ENCODE assay signal across 36 cellular contexts in the genomic region with DNA sequence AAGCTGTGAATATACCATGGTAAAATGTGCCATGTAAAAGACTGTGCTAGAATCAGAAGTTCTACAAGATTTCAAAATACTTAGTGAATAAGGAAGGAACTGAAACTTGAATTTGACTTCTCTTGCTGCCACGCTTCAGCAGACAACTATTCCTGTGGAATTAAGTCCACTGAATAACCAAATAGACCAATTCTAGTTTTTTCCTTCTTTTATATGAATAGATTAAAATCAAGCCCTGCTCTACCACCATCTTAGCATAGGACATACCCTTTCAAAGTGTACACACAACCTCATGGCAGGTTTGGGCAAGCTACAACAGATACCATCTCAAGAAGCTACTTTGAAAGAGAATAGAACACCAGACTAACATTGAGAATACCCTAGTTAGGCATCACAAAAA. TPM values are rescaled to one million over a fixed set of nuclear protein-coding genes. Genes with fewer than 3 reads are reported as not detected.
DNase-seq lines count a peak whose midpoint lies in the region; ATAC-seq, FAIRE-seq and TF ChIP-seq lines count a peak whose summit lies in the region.
"Had no signal": no experiment of that assay in that cellular context is flagged by ENCODE, and none has a peak within 500 bp of the region (broad histone marks: within the 10 kb centered on the region; RNA-seq: fewer than 3 reads in every experiment).

No MANE protein-coding gene starts in this region.

- H3K4me3 ChIP-seq in GM12878: no peak overlapping the region
- H3K4me3 ChIP-seq in GM23338: no peak overlapping the region
- H3K4me3 ChIP-seq: coronary artery, esophagus muscularis mucosa, suprapubic skin, vagina had no signal

- no peak overlapping the region for H2AFZ ChIP-seq in GM12878 (ENCODE audit: control insufficient read depth, low read depth, low read length)
- no peak overlapping the region for H2AFZ ChIP-seq in GM23338

- TF ChIP-seq RAD21 in GM12878 (IDR thresholded peaks at IDR 0.05; ENCODE audit: insufficient read depth, low read depth, low read length): no peak

- no peaks in the 10 kb centered on the region for H3K27me3 ChIP-seq in GM12878 (replicated peaks in 1 of 2; ENCODE audit: control insufficient read depth in 2 of 2, insufficient read depth in 2 of 2, low read length in 1 of 2)
- no peaks in the 10 kb centered on the region for H3K27me3 ChIP-seq in GM23338 (ENCODE audit: insufficient read depth)
- H3K27me3 ChIP-seq: esophagus muscularis mucosa, neutrophil, suprapubic skin, vagina had no signal

- ATAC-seq in GM12878 (peak; percentile 48), GM23338 (no peak)
- peak; percentile 61 to 75 for ATAC-seq in stimulated activated naive B cell treated with anti-CD40 and anti-IgM and Interleukin-4, amounts not matched to agents 10 μg/mL and 1 μg/mL and 100 μg/mL, for 72 hours (replicated peaks)
- ATAC-seq: activated CD4-positive, CD25-positive, alpha-beta regulatory T cell treated with anti-CD3 and anti-CD28 coated beads, Interleukin-2, amount 50 U/mL, for 24 hours; PC-3; sciatic nerve had no signal

- H3K27ac Mint-ChIP-seq in stimulated activated naive B cell treated with anti-CD40 and anti-IgM and Interleukin-4, amounts not matched to agents 10 μg/mL and 1 μg/mL and 100 μg/mL, for 72 hours: peak overlapping the region; percentile 62
- no peak overlapping the region for H3K27ac Mint-ChIP-seq in GM23338
- H3K27ac Mint-ChIP-seq: activated CD4-positive, alpha-beta memory T cell treated with anti-CD3 and anti-CD28 coated beads for 36 hours; activated naive CD4-positive, alpha-beta T cell treated with anti-CD3 and anti-CD28 coated beads, Interleukin-2, amount 10 ng/mL, durations not matched to agents 7 days and 5 days; activated T-helper 1 cell treated with anti-CD3 and anti-CD28 coated beads, Interleukin-12 subunit alpha, Interleukin-12 subunit beta, Interleukin-2, Interleukin-4 antibody, amounts not matched to agents 30 ng/mL and 10 ng/mL and 1 ng/mL, durations not matched to agents 14 hours and 24 hours and 36 hours; CD4-positive, alpha-beta T cell; H9; stimulated activated memory B cell treated with anti-CD40 and anti-IgM and Interleukin-4, amounts not matched to agents 10 μg/mL and 1 μg/mL and 100 μg/mL, for 72 hours had no signal

- POLR2A ChIA-PET in GM12878 (lab: Charles Lee): interaction anchor here (0.6 to 1.7 kb wide), 4 partner anchors 12 to 384 kb away, joined by 3 to 5 read pairs (median 3); no protein-coding TSS in a partner anchor

- H3K79me2 ChIP-seq in GM12878 (ENCODE audit: control insufficient read depth, insufficient read depth, low read length) (no peaks in the 10 kb centered on the region), GM23338 (replicated peaks; ENCODE audit: insufficient read depth) (no peaks in the 10 kb centered on the region)

- FAIRE-seq in GM12878 (lab: Jason Lieb, UNC): peak; percentile 18

- CTCF ChIA-PET in GM12878 (lab: Yijun Ruan, JAX): interaction anchor here (0.6 to 2.4 kb wide), 5 partner anchors 41 to 531 kb away, joined by 3 to 6 read pairs (median 4); no protein-coding TSS in a partner anchor

- H3K4me3 Mint-ChIP-seq in stimulated activated naive B cell treated with anti-CD40 and anti-IgM and Interleukin-4, amounts not matched to agents 10 μg/mL and 1 μg/mL and 100 μg/mL, for 72 hours: peak overlapping the region in 1 of 2 donors; percentile 30
- no peak overlapping the region for H3K4me3 Mint-ChIP-seq in GM23338
- H3K4me3 Mint-ChIP-seq: activated CD4-positive, alpha-beta memory T cell treated with anti-CD3 and anti-CD28 coated beads for 36 hours; activated naive CD4-positive, alpha-beta T cell treated with anti-CD3 and anti-CD28 coated beads, Interleukin-2, amount 10 ng/mL, durations not matched to agents 7 days and 5 days; activated T-helper 1 cell treated with anti-CD3 and anti-CD28 coated beads, Interleukin-12 subunit alpha, Interleukin-12 subunit beta, Interleukin-2, Interleukin-4 antibody, amounts not matched to agents 30 ng/mL and 10 ng/mL and 1 ng/mL, durations not matched to agents 14 hours and 24 hours and 36 hours; CD4-positive, alpha-beta T cell; H9; stimulated activated memory B cell treated with anti-CD40 and anti-IgM and Interleukin-4, amounts not matched to agents 10 μg/mL and 1 μg/mL and 100 μg/mL, for 72 hours had no signal

- DNase-seq in SIG-M5 treated with dmso at 0.1 percent for 504 hours (lab: John Stamatoyannopoulos, UW; ENCODE audit: unreplicated experiment): peak; percentile 62
- DNase-seq in SIG-M5 (lab: John Stamatoyannopoulos, UW): no peak
- DNase-seq in NOMO-1 treated with DMSO at 0.1 percent for 48 hours (lab: John Stamatoyannopoulos, UW; ENCODE audit: unreplicated experiment): peak; percentile 71
- DNase-seq in GM12878 (ENCODE audit: low read depth, low spot score): no peak
- DNase-seq in stimulated activated naive B cell treated with anti-CD40 and anti-IgM and Interleukin-4, amounts not matched to agents 10 μg/mL and 1 μg/mL and 100 μg/mL, for 72 hours: no peak
- DNase-seq in NCI-H748 (lab: John Stamatoyannopoulos, UW; ENCODE audit: unreplicated experiment): no peak
- DNase-seq in DMS114 treated with DMSO at 0.1 percent for 48 hours (lab: John Stamatoyannopoulos, UW; ENCODE audit: unreplicated experiment): no peak
- DNase-seq in GM23338 (ENCODE audit: low spot score): no peak
- DNase-seq: activated CD4-positive, alpha-beta memory T cell treated with anti-CD3 and anti-CD28 coated beads for 36 hours; activated CD8-positive, alpha-beta memory T cell treated with anti-CD3 and anti-CD28 coated beads, Interleukin-2, amount 50 U/mL, for 4 hours; activated naive CD4-positive, alpha-beta T cell treated with anti-CD3 and anti-CD28 coated beads, Interleukin-2, amount 10 ng/mL, durations not matched to agents 7 days and 5 days; anterior cingulate cortex; CD4-positive, alpha-beta T cell; EL; foreskin melanocyte; H9; IMR-90; mesendoderm; NCI-H1417; NCI-H2029 treated with DMSO at 0.1 percent for 48 hours; NCI-H226; NCI-H748 treated with DMSO at 0.1 percent for 48 hours; PC-3; Right ventricle myocardium superior; stimulated activated CD4-positive, alpha-beta T cell treated with anti-CD3 and anti-CD28 coated beads, Interleukin-12 subunit alpha, Interleukin-12 subunit beta, amount 100 ng/mL, for 4 hours; stimulated activated CD4-positive, alpha-beta T cell treated with anti-CD3 and anti-CD28 coated beads, Interleukin-4, amount 100 ng/mL, for 4 hours had no signal

- no TSS peak for BruUV-seq in GM12878 (replicated peaks; lab: Mats Ljungman, UMichigan)

- SMC1A ChIA-PET in GM12878 (lab: Charles Lee; ENCODE audit: uncharacterized antibody, unreplicated experiment): interaction anchor here (1.4 to 1.8 kb wide), 3 partner anchors 20 to 41 kb away, joined by 3 to 5 read pairs (median 4); no protein-coding TSS in a partner anchor

- no peaks in the 10 kb centered on the region for H3K27me3 Mint-ChIP-seq in stimulated activated naive B cell treated with anti-CD40 and anti-IgM and Interleukin-4, amounts not matched to agents 10 μg/mL and 1 μg/mL and 100 μg/mL, for 72 hours
- peaks cover 3% of the 10 kb centered on the region for H3K27me3 Mint-ChIP-seq in GM23338 (ENCODE audit: insufficient read depth, low read depth, poor library complexity)
- H3K27me3 Mint-ChIP-seq: activated CD4-positive, alpha-beta memory T cell treated with anti-CD3 and anti-CD28 coated beads for 36 hours; activated naive CD4-positive, alpha-beta T cell treated with anti-CD3 and anti-CD28 coated beads, Interleukin-2, amount 10 ng/mL, durations not matched to agents 7 days and 5 days; CD4-positive, alpha-beta T cell; stimulated activated memory B cell treated with anti-CD40 and anti-IgM and Interleukin-4, amounts not matched to agents 10 μg/mL and 1 μg/mL and 100 μg/mL, for 72 hours had no signal

- in situ Hi-C loops in GM12878 (cut with MboI): no loop called here

- no peak for TF ChIP-seq EP300 in GM12878 (IDR thresholded peaks at IDR 0.05; ENCODE audit: borderline replicate concordance in 1 of 2, control insufficient read depth in 1 of 2, low read depth in 2 of 2, low read length in 2 of 2)

- peaks cover 2 to 10% of the 10 kb centered on the region in 2 donors for H3K36me3 Mint-ChIP-seq in stimulated activated naive B cell treated with anti-CD40 and anti-IgM and Interleukin-4, amounts not matched to agents 10 μg/mL and 1 μg/mL and 100 μg/mL, for 72 hours
- H3K36me3 Mint-ChIP-seq in GM23338 (ENCODE audit: low read depth): no peaks in the 10 kb centered on the region; the same call in 2 of the 3 replicates
- H3K36me3 Mint-ChIP-seq: activated CD4-positive, alpha-beta memory T cell treated with anti-CD3 and anti-CD28 coated beads for 36 hours had no signal

- H3K9me3 Mint-ChIP-seq in stimulated activated naive B cell treated with anti-CD40 and anti-IgM and Interleukin-4, amounts not matched to agents 10 μg/mL and 1 μg/mL and 100 μg/mL, for 72 hours: no peaks in the 10 kb centered on the region
- H3K9me3 Mint-ChIP-seq in GM23338: no peaks in the 10 kb centered on the region
- H3K9me3 Mint-ChIP-seq: activated CD4-positive, alpha-beta memory T cell treated with anti-CD3 and anti-CD28 coated beads for 36 hours; activated naive CD4-positive, alpha-beta T cell treated with anti-CD3 and anti-CD28 coated beads, Interleukin-2, amount 10 ng/mL, durations not matched to agents 7 days and 5 days; activated T-helper 1 cell treated with anti-CD3 and anti-CD28 coated beads, Interleukin-12 subunit alpha, Interleukin-12 subunit beta, Interleukin-2, Interleukin-4 antibody, amounts not matched to agents 30 ng/mL and 10 ng/mL and 1 ng/mL, durations not matched to agents 14 hours and 24 hours and 36 hours; CD4-positive, alpha-beta T cell; H9; stimulated activated memory B cell treated with anti-CD40 and anti-IgM and Interleukin-4, amounts not matched to agents 10 μg/mL and 1 μg/mL and 100 μg/mL, for 72 hours had no signal

- H3K36me3 ChIP-seq in GM12878 (ENCODE audit: control insufficient read depth in 2 of 2, insufficient read depth in 2 of 2, low read length in 1 of 2) (no peaks in the 10 kb centered on the region), GM23338 (ENCODE audit: insufficient read depth) (no peaks in the 10 kb centered on the region; the same call in 1 of the 2 replicates)

- H3K4me1 ChIP-seq in GM12878 (ENCODE audit: control insufficient read depth, insufficient read depth, low read length) (peaks cover 7% of the 10 kb centered on the region; the same call in 1 of the 2 replicates), GM23338 (ENCODE audit: insufficient read depth) (no peaks in the 10 kb centered on the region)
- H3K4me1 ChIP-seq: suprapubic skin, vagina had no signal

- no peak for TF ChIP-seq CTCF in GM12878 (IDR thresholded peaks at IDR 0.05 in 2 of 3, conservative IDR thresholded peaks at IDR 0.05 in 1 of 3; ENCODE audit: control insufficient read depth in 2 of 3, extremely low read depth in 1 of 3, insufficient read depth in 1 of 3, low read depth in 3 of 3, low read length in 3 of 3)
- no peak for TF ChIP-seq CTCF in GM23338 (conservative IDR thresholded peaks at IDR 0.05; ENCODE audit: low read depth in 2 of 2)

- H3K27ac ChIP-seq in GM12878 (ENCODE audit: control insufficient read depth, insufficient read depth): no peak overlapping the region
- no peak overlapping the region for H3K27ac ChIP-seq in GM23338 (ENCODE audit: low read depth)
- H3K27ac ChIP-seq: 22Rv1, coronary artery, esophagus muscularis mucosa, neutrophil, suprapubic skin, vagina had no signal

- H3K4me1 Mint-ChIP-seq in stimulated activated naive B cell treated with anti-CD40 and anti-IgM and Interleukin-4, amounts not matched to agents 10 μg/mL and 1 μg/mL and 100 μg/mL, for 72 hours: peaks cover 9 to 32% of the 10 kb centered on the region in 2 donors
- H3K4me1 Mint-ChIP-seq in GM23338: peaks cover 3% of the 10 kb centered on the region; the same call in 1 of the 3 replicates
- H3K4me1 Mint-ChIP-seq: activated naive CD4-positive, alpha-beta T cell treated with anti-CD3 and anti-CD28 coated beads, Interleukin-2, amount 10 ng/mL, durations not matched to agents 7 days and 5 days; H9 had no signal

- H3K9ac ChIP-seq in GM12878 (ENCODE audit: control insufficient read depth, insufficient read depth, low read length): no peak overlapping the region

- 5% methylated on average over 1 of the region's 1 CpG for WGBS in GM12878 (ENCODE audit: insufficient coverage, insufficient replicate concordance, low lambda C conversion rate, missing lambda C conversion rate)

- no peak for TF ChIP-seq POLR2A in GM12878 (IDR thresholded peaks at IDR 0.05; ENCODE audit: low read depth, low read length)

- no peak overlapping the region for H3K4me2 ChIP-seq in GM12878 (ENCODE audit: control insufficient read depth, insufficient read depth)
- H3K4me2 ChIP-seq in GM23338: no peak overlapping the region

- H4K20me1 ChIP-seq in GM12878 (ENCODE audit: control insufficient read depth, insufficient read depth) (no peaks in the 10 kb centered on the region), GM23338 (replicated peaks; ENCODE audit: insufficient read depth) (no peaks in the 10 kb centered on the region)

- intact Hi-C loops in GM12878 (cut with micrococcal nuclease; ENCODE audit: unreplicated experiment): no loop called here

- 0 out of 2 replicates have a peak, but pooled peaks cover 1% of the 10 kb centered on the region for H3K9me2 ChIP-seq in GM23338 (ENCODE audit: insufficient read depth)

- no peaks in the 10 kb centered on the region for H3F3A ChIP-seq in GM23338 (replicated peaks; ENCODE audit: low read depth)

- RAD21 ChIA-PET in GM12878 (lab: Charles Lee; ENCODE audit: unreplicated experiment): no interaction called here

- no peaks in the 10 kb centered on the region for H3K9me3 ChIP-seq in GM12878 (replicated peaks; ENCODE audit: control insufficient read depth, insufficient read depth, low read length)
- H3K9me3 ChIP-seq: esophagus muscularis mucosa, neutrophil, suprapubic skin, vagina had no signal

RNA-seq across cellular contexts. Expression of gene CLNS1A, which starts 23.4 kb away (rescaled TPM):
- 202 and 227 TPM in 2 replicates for total RNA-seq in GM12878 (2013; cell fraction: nucleolus; rRNA removed)
- total RNA-seq in GM12878 (2014; rRNA removed) (183 and 236 TPM in 2 replicates), GM12878 (2014; rRNA removed; fragmentation: Illumina TruSeq; extraction: Trizol) (191 and 204 TPM in 2 replicates), GM12878 (2021) (118 and 119 TPM in 2 replicates)
- polyA plus RNA-seq in GM12878 (2011; ENCODE audit: low read depth): 106 TPM
- polyA plus RNA-seq in GM12878 (2011; rRNA removed) (226 and 305 TPM in 2 replicates), GM12878 (2014; fragmentation: Illumina TruSeq; extraction: Trizol) (230 and 317 TPM in 2 replicates), GM12878 (2014; fragmentation: Nextera tagmentation; extraction: Ambion mirVana) (10 to 100 TPM; 74.1 to 99.7 TPM), GM12878 (2014; rRNA removed) (199 and 247 TPM in 2 replicates), GM12878 (2016; fragmentation: Nextera tagmentation; extraction: Ambion mirVana) (100 to 1,000 TPM; 129 to 152 TPM), GM23338 (2016; fragmentation: Nextera tagmentation; extraction: Ambion mirVana) (131 and 160 TPM in 2 replicates)
- polyA plus RNA-seq in GM12878 (2011; cell fraction: cytosol; rRNA removed): 110 and 113 TPM in 2 replicates
- polyA plus RNA-seq in GM12878 (2011; cell fraction: nucleus; rRNA removed): 92.1 and 95.5 TPM in 2 replicates
- polyA plus RNA-seq in GM12878 (2012): 132 and 148 TPM in 2 replicates
- 105 and 186 TPM in 2 replicates for polyA minus RNA-seq in GM12878 (2011; rRNA and poly(A)+ RNA removed)
- 42.5 and 51.0 TPM in 2 replicates for polyA minus RNA-seq in GM12878 (2011; cell fraction: cytosol; rRNA and poly(A)+ RNA removed)
- 38.2 and 48.4 TPM in 2 replicates for polyA minus RNA-seq in GM12878 (2011; cell fraction: nucleus; rRNA and poly(A)+ RNA removed)
- total RNA-seq in GM23338 (2014; rRNA removed; shearing (Covaris generic)): 204 and 208 TPM in 2 replicates

Comparison
In these comparisons a context has a peak if more than half of its experiments do, and no peak if none do; other contexts are left out.
1. DNase-seq: peak in SIG-M5 treated with dmso at 0.1 percent for 504 hours (single experiment) and NOMO-1 treated with DMSO at 0.1 percent for 48 hours (single experiment); none in SIG-M5 (single experiment), GM12878 (single experiment), stimulated activated naive B cell treated with anti-CD40 and anti-IgM and Interleukin-4, amounts not matched to agents 10 μg/mL and 1 μg/mL and 100 μg/mL, for 72 hours (single experiment), NCI-H748 (single experiment), DMS114 treated with DMSO at 0.1 percent for 48 hours (single experiment) and GM23338 (single experiment).